Comparison of ENCODE assay signal across 9 cellular contexts in genomic region chr2:68807821-68808266, GRCh38.
DNase-seq lines count a peak whose midpoint lies in the region; ATAC-seq and TF ChIP-seq lines count a peak whose summit lies in the region.
"Had no signal": no experiment of that assay in that cellular context is flagged by ENCODE, and none has a peak within 500 bp of the region (broad histone marks: within the 10 kb centered on the region; RNA-seq: fewer than 3 reads in every experiment).

No MANE protein-coding gene starts in this region.

- no peak for TF ChIP-seq POLR2A in right lobe of liver (IDR thresholded peaks at IDR 0.05)
- no peak for TF ChIP-seq POLR2A in sigmoid colon (IDR thresholded peaks at IDR 0.05)

- H3K36me3 ChIP-seq in right lobe of liver (peaks cover 0 to 3% (median 0%) of the 10 kb centered on the region in 4 donors), sigmoid colon (no peaks in the 10 kb centered on the region), psoas muscle (ENCODE audit: insufficient read depth in 1 of 2, low read depth in 1 of 2) (no peaks in the 10 kb centered on the region)

- ATAC-seq in right lobe of liver (peak in 3 of 4 donors; percentile 43 to 69 (median 53)), psoas muscle (no peak)
- ATAC-seq: activated CD8-positive, alpha-beta memory T cell treated with anti-CD3 and anti-CD28 coated beads, Interleukin-2, amount 10 ng/mL, durations not matched to agents 7 days and 5 days had no signal

- intact Hi-C loops in right lobe of liver (cut with DNase I): no loop called here
- intact Hi-C loops in sigmoid colon (cut with DNase I): no loop called here
- intact Hi-C loops in psoas muscle (cut with DNase I): no loop called here

- DNase-seq in AG08395 (ENCODE audit: low spot score): peak; percentile 27
- peak; percentile 37 for DNase-seq in Jurkat, Clone E6-1 (ENCODE audit: low read depth, low spot score)
- peak; percentile 73 for DNase-seq in amniotic epithelial cell (ENCODE audit: low read depth)
- peak in 1 of 3 donors; percentile 51 for DNase-seq in right lobe of liver
- no peak for DNase-seq in sigmoid colon
- no peak for DNase-seq in NCI-H2081 (lab: John Stamatoyannopoulos, UW)
- DNase-seq in occipital lobe (lab: John Stamatoyannopoulos, UW): no peak
- no peak for DNase-seq in psoas muscle
- DNase-seq: activated CD8-positive, alpha-beta memory T cell treated with anti-CD3 and anti-CD28 coated beads, Interleukin-2, amount 10 ng/mL, durations not matched to agents 7 days and 5 days had no signal

- H3K9me3 ChIP-seq in right lobe of liver: no peaks in the 10 kb centered on the region
- no peaks in the 10 kb centered on the region for H3K9me3 ChIP-seq in sigmoid colon
- no peaks in the 10 kb centered on the region for H3K9me3 ChIP-seq in psoas muscle

- H3K27me3 ChIP-seq in right lobe of liver: no peaks in the 10 kb centered on the region
- H3K27me3 ChIP-seq in sigmoid colon: no peaks in the 10 kb centered on the region
- H3K27me3 ChIP-seq in psoas muscle (ENCODE audit: insufficient read depth in 3 of 3, low read length in 2 of 3): no peaks in the 10 kb centered on the region

- no peak overlapping the region for H3K4me3 ChIP-seq in Jurkat, Clone E6-1 (ENCODE audit: low read length)
- no peak overlapping the region for H3K4me3 ChIP-seq in right lobe of liver
- H3K4me3 ChIP-seq in sigmoid colon: no peak overlapping the region
- H3K4me3 ChIP-seq in psoas muscle: no peak overlapping the region

- H3K27ac ChIP-seq in right lobe of liver (no peak overlapping the region), sigmoid colon (no peak overlapping the region), psoas muscle (no peak overlapping the region)

- WGBS in right lobe of liver (ENCODE audit: insufficient coverage, low coverage, low lambda C conversion rate, missing lambda C conversion rate): 56% methylated on average over 6 of the region's 6 CpGs
- 55 to 60% methylated on average over 6 of the region's 6 CpGs for WGBS in sigmoid colon, 2 donors
- 65 to 75% (median 68%) methylated on average over 6 of the region's 6 CpGs for WGBS in psoas muscle, 3 donors

- H3K4me1 ChIP-seq in right lobe of liver (no peaks in the 10 kb centered on the region), sigmoid colon (no peaks in the 10 kb centered on the region), psoas muscle (no peaks in the 10 kb centered on the region)

- TF ChIP-seq EP300 in sigmoid colon (IDR thresholded peaks at IDR 0.05): no peak

- TF ChIP-seq CTCF in right lobe of liver (IDR thresholded peaks at IDR 0.05): no peak
- TF ChIP-seq CTCF in sigmoid colon (IDR thresholded peaks at IDR 0.05): no peak
- TF ChIP-seq CTCF in psoas muscle (IDR thresholded peaks at IDR 0.05): no peak

Comparison
In these comparisons a context has a peak if more than half of its experiments do, and no peak if none do; other contexts are left out.
1. DNase-seq: peak in AG08395 (single experiment), Jurkat, Clone E6-1 (single experiment) and amniotic epithelial cell (single experiment); none in sigmoid colon (single experiment), NCI-H2081 (0 of 2), occipital lobe (single experiment) and psoas muscle (0 of 2).
2. ATAC-seq: peak in right lobe of liver (3 of 4); none in psoas muscle (0 of 4).